ENCODE assay signal across 8 cellular contexts in the genomic region with DNA sequence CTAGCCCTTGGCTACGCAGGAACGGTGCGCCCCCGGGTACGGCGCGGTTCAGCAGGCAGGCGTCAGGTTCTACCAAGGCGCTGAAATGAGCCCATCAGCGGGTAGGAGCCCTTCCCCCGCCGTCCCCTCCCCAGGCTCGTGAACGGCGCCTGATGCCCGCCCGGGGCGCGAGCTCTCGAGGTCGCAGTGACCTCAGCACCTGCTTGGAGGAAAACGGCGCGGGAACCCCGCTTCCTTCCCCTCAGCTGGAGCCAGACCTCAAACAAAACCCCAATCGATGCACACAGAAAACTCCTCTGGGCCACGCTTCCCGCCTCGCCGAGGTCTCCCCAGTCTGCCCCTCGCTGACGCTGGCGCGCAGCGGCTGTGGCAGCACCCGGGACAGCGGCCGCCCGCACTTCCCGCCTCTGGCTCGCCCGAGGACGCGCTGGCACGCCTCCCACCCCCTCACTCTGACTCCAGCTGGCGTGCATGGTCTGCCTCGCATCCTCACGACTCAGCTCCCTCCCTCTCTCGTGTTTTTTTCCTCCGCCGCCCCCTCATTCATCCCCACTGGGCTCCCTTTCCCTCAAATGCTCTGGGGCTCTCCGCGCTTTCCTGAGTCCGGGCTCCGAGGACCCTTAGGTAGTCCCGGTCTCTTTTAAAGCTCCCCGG. TPM values are rescaled to one million over a fixed set of nuclear protein-coding genes. Genes with fewer than 3 reads are reported as not detected.
DNase-seq lines count a peak whose midpoint lies in the region; ATAC-seq lines count a peak whose summit lies in the region.

No MANE protein-coding gene starts in this region.

- no peaks in the 10 kb centered on the region for H3K36me3 Mint-ChIP-seq in stimulated activated memory B cell treated with anti-CD40 and anti-IgM and Interleukin-4, amounts not matched to agents 10 μg/mL and 1 μg/mL and 100 μg/mL, for 72 hours

- no peak overlapping the region for H3K27ac Mint-ChIP-seq in stimulated activated memory B cell treated with anti-CD40 and anti-IgM and Interleukin-4, amounts not matched to agents 10 μg/mL and 1 μg/mL and 100 μg/mL, for 72 hours

- no peak for ATAC-seq in stimulated activated memory B cell treated with anti-CD40 and anti-IgM and Interleukin-4, amounts not matched to agents 10 μg/mL and 1 μg/mL and 100 μg/mL, for 72 hours
- no peak for ATAC-seq in GM21825 (IDR thresholded peaks at IDR 0.05; ENCODE audit: unreplicated experiment)
- ATAC-seq in HG03342 (IDR thresholded peaks at IDR 0.05; ENCODE audit: unreplicated experiment) = no peak

- peaks cover 43% of the 10 kb centered on the region for H3K4me1 Mint-ChIP-seq in stimulated activated memory B cell treated with anti-CD40 and anti-IgM and Interleukin-4, amounts not matched to agents 10 μg/mL and 1 μg/mL and 100 μg/mL, for 72 hours

- peak; percentile 6 for DNase-seq in activated naive CD4-positive, alpha-beta T cell treated with Interleukin-2 at 50 U/mL for 16 hours
- no peak for DNase-seq in activated naive CD4-positive, alpha-beta T cell (lab: John Stamatoyannopoulos, UW)
- peak; percentile 71 for DNase-seq in activated CD8-positive, alpha-beta memory T cell treated with anti-CD3 and anti-CD28 coated beads, Interleukin-2, amount 50 U/mL, for 48 hours
- DNase-seq in iPS-NIHi7 (ENCODE audit: extremely low spot score) = peak; percentile 91
- DNase-seq in posterior vena cava (ENCODE audit: low spot score) = no peak

- peaks cover 94% of the 10 kb centered on the region for H3K27me3 Mint-ChIP-seq in stimulated activated memory B cell treated with anti-CD40 and anti-IgM and Interleukin-4, amounts not matched to agents 10 μg/mL and 1 μg/mL and 100 μg/mL, for 72 hours

- intact Hi-C loops in posterior vena cava (cut with DNase I) = no loop called here

- H3K9me3 Mint-ChIP-seq in stimulated activated memory B cell treated with anti-CD40 and anti-IgM and Interleukin-4, amounts not matched to agents 10 μg/mL and 1 μg/mL and 100 μg/mL, for 72 hours = no peaks in the 10 kb centered on the region

- H3K4me3 Mint-ChIP-seq in stimulated activated memory B cell treated with anti-CD40 and anti-IgM and Interleukin-4, amounts not matched to agents 10 μg/mL and 1 μg/mL and 100 μg/mL, for 72 hours = peak overlapping the region; percentile 76

RNA-seq across cellular contexts. Expression of gene GAD2, which starts 0.5 kb away (rescaled TPM):
- not detected for total RNA-seq in posterior vena cava

Comparison
In these comparisons a context has a peak if more than half of its experiments do, and no peak if none do; other contexts are left out.
1. DNase-seq: peak in activated naive CD4-positive, alpha-beta T cell treated with Interleukin-2 at 50 U/mL for 16 hours (single experiment), activated CD8-positive, alpha-beta memory T cell treated with anti-CD3 and anti-CD28 coated beads, Interleukin-2, amount 50 U/mL, for 48 hours (single experiment) and iPS-NIHi7 (single experiment); none in activated naive CD4-positive, alpha-beta T cell (0 of 4) and posterior vena cava (single experiment).